ENCODE assay signal across 27 cellular contexts in the genomic region with DNA sequence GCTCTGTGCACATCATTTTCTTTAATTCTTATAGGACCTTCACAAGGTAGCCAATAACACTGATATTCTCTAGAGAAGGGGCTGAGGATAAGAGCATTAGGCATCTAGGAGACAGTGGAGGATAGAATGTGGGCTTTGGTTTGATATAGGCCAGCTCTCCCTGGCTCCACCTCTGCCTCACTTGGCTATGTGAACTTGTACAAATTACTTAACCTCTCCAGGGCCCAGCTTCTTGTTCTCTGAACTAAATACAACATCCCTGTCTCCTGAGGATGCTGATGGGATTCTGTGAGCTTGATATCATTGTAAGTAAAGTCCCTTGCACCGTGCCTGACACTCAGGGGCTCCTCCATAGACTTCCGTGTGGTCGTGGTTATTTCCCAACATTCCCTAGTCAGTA.
"Had no signal": no experiment of that assay in that cellular context is flagged by ENCODE, and none has a peak within 500 bp of the region (broad histone marks: within the 10 kb centered on the region; RNA-seq: fewer than 3 reads in every experiment).

No MANE protein-coding gene starts in this region.

- H3K27ac ChIP-seq: breast epithelium, esophagus muscularis mucosa, foreskin keratinocyte, heart left ventricle, left lung, lower lobe of right lung, neural progenitor cell, right lobe of liver, skin epidermis, suprapubic skin, tibial artery, upper lobe of right lung had no signal

- H3K4me1 ChIP-seq: breast epithelium, esophagus muscularis mucosa, foreskin keratinocyte, heart left ventricle, left lung, lower lobe of right lung, neural progenitor cell, right lobe of liver, suprapubic skin, tibial artery, upper lobe of right lung had no signal

- H3K4me2 ChIP-seq: neural progenitor cell had no signal

- H3K9me3 ChIP-seq: upper lobe of right lung had no signal

- H3K27me3 ChIP-seq: breast epithelium, esophagus muscularis mucosa, left lung, neural progenitor cell, right lobe of liver, upper lobe of right lung had no signal

- H3K27ac Mint-ChIP-seq: activated CD8-positive, alpha-beta memory T cell treated with anti-CD3 and anti-CD28 coated beads, Interleukin-2, amount 10 ng/mL, durations not matched to agents 7 days and 5 days; activated CD8-positive, alpha-beta T cell treated with anti-CD3 and anti-CD28 coated beads, Interleukin-2, amount 10 ng/mL, durations not matched to agents 7 days and 5 days; activated naive CD4-positive, alpha-beta T cell treated with anti-CD3 and anti-CD28 coated beads, Interleukin-2, amount 50 U/mL, for 72 hours; immature natural killer cell; neural progenitor cell had no signal

- H3K4me3 ChIP-seq: breast epithelium, esophagus muscularis mucosa, heart left ventricle, left lung, lower lobe of right lung, neural progenitor cell, right lobe of liver, skin epidermis, suprapubic skin, tibial artery, upper lobe of right lung had no signal

- H3K36me3 ChIP-seq: breast epithelium, esophagus muscularis mucosa, heart left ventricle, left lung, lower lobe of right lung, neural progenitor cell, right lobe of liver, suprapubic skin, tibial artery, upper lobe of right lung had no signal

- H3K9me3 Mint-ChIP-seq: dendritic cell treated with granulocyte-macrophage colony-stimulating factor and Interleukin-4, amounts not matched to agents 40 ng/mL and 50 ng/mL, for 4 days had no signal

- H2AFZ ChIP-seq: neural progenitor cell had no signal

- H3K4me3 Mint-ChIP-seq: activated CD8-positive, alpha-beta memory T cell treated with anti-CD3 and anti-CD28 coated beads, Interleukin-2, amount 10 ng/mL, durations not matched to agents 7 days and 5 days; activated CD8-positive, alpha-beta T cell treated with anti-CD3 and anti-CD28 coated beads, Interleukin-2, amount 10 ng/mL, durations not matched to agents 7 days and 5 days; naive thymus-derived CD8-positive, alpha-beta T cell; neural progenitor cell had no signal

- DNase-seq: activated CD8-positive, alpha-beta memory T cell treated with anti-CD3 and anti-CD28 coated beads, Interleukin-2, amount 10 ng/mL, durations not matched to agents 7 days and 5 days; activated CD8-positive, alpha-beta T cell treated with anti-CD3 and anti-CD28 coated beads, Interleukin-2, amount 10 ng/mL, durations not matched to agents 7 days and 5 days; activated naive CD4-positive, alpha-beta T cell; activated T-cell treated with anti-CD3 and anti-CD28 coated beads, Interleukin-2, amount 50 U/mL, for 48 hours; central memory CD4-positive, alpha-beta T cell; foreskin keratinocyte; heart left ventricle; hypothalamus; immature natural killer cell; left lung; lower lobe of right lung; mesenchymal stem cell; naive thymus-derived CD8-positive, alpha-beta T cell; right lobe of liver; stimulated activated CD4-positive, alpha-beta T cell treated with anti-CD3 and anti-CD28 coated beads, Interleukin-12 subunit alpha, Interleukin-12 subunit beta, amount 100 ng/mL, for 4 hours; stimulated activated CD4-positive, alpha-beta T cell treated with anti-CD3 and anti-CD28 coated beads, Interleukin-4, amount 100 ng/mL, for 24 hours; stimulated activated naive CD4-positive, alpha-beta T cell; T1000; tibial artery; upper lobe of right lung had no signal

- ATAC-seq: activated CD8-positive, alpha-beta memory T cell treated with anti-CD3 and anti-CD28 coated beads, Interleukin-2, amount 10 ng/mL, durations not matched to agents 7 days and 5 days; activated CD8-positive, alpha-beta T cell treated with anti-CD3 and anti-CD28 coated beads, Interleukin-2, amount 10 ng/mL, durations not matched to agents 7 days and 5 days; activated naive CD4-positive, alpha-beta T cell treated with anti-CD3 and anti-CD28 coated beads, Interleukin-2, amount 50 U/mL, for 72 hours; foreskin keratinocyte; heart left ventricle; lower lobe of right lung; naive thymus-derived CD8-positive, alpha-beta T cell; right lobe of liver had no signal

- H3K9ac ChIP-seq: neural progenitor cell had no signal

- H3K4me1 Mint-ChIP-seq: neural progenitor cell had no signal
